1 cellular context compared by ENCODE assay signal in the genomic region with DNA sequence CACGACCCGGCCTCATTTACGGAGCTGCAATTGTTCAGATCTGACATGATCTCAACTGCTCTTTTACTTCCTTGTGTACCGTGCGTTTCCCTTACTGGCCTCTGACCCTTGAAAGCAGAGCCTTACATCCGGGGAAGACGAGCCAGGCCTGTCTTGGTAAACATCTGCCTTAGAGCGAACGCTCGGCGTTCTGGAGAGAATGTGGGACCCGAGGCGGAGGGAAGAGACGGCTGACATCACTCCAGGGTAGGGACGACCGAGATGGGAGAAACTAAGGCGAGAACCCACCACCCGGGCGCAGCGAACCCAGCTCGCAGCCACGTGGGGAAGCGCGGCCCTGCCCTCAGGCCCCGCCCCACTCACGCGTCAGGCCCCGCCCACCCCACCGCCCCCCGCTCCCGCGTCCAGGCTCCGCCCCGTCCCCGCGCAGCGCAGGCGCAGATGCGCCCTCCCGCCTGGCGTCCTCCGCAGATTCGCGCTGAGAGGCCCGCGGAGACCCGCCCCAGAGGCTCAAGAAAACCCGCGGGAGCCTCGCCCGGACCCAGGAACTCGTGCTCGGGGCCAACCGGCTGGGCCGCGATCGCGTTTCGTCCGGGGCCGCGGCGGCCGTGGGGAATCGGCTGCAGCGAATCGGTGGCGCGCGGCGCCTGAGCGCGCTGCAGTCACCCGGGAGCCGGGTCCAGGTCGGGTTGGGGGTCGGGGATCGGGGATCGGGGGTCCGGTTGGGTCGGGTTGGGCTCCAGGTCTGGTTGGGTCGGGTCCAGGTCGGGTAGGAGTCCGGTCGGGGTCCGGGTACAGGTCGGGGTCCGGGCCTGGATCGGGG.
TF ChIP-seq lines count a peak whose summit lies in the region.

A gene (plus strand): TSS at position 438 of the 823 bp plus-strand sequence. CDS start 922 bp downstream, outside the sequence.

TF ChIP-seq in HEK293, 187 proteins besides CTCF, POLR2A, EP300 and RAD21 (continued from another document):
- TF ChIP-seq SP3 (tag by site-specific recombination; IDR thresholded peaks at IDR 0.05) (peak; percentile 58; the same call in 1 of the 2 replicates), ZNF335 (tag by site-specific recombination; conservative IDR thresholded peaks at IDR 0.05) (peak; percentile 75), ZNF791 (tag by site-specific recombination; IDR thresholded peaks at IDR 0.05) (no peak), KLF8 (tag by site-specific recombination; IDR thresholded peaks at IDR 0.05) (peak; percentile 61; the same call in 1 of the 2 replicates), ZEB2 (tag by site-specific recombination; IDR thresholded peaks at IDR 0.05) (0 out of 2 replicates have a peak, but pooled peaks have one; percentile 5), ZNF366 (tag by site-specific recombination; conservative IDR thresholded peaks at IDR 0.05) (no peak), ZNF558 (tag by site-specific recombination; IDR thresholded peaks at IDR 0.05) (no peak), ZNF660 (tag by site-specific recombination; IDR thresholded peaks at IDR 0.05) (0 out of 2 replicates have a peak, but pooled peaks have one; percentile 59), ZNF37A (tag by site-specific recombination; IDR thresholded peaks at IDR 0.05) (no peak), KLF16 (tag by site-specific recombination; IDR thresholded peaks at IDR 0.05) (peak; percentile 61; the same call in 1 of the 2 replicates), ZSCAN30 (tag by site-specific recombination; IDR thresholded peaks at IDR 0.05) (peak; percentile 82), ZNF433 (tag by site-specific recombination; IDR thresholded peaks at IDR 0.05; ENCODE audit: low read depth) (no peak), SP2 (tag by site-specific recombination; IDR thresholded peaks at IDR 0.05) (peak; percentile 26), ZNF184 (tag by site-specific recombination; IDR thresholded peaks at IDR 0.05) (no peak), ZNF121 (tag by site-specific recombination; IDR thresholded peaks at IDR 0.05) (no peak), ZNF76 (tag by site-specific recombination; IDR thresholded peaks at IDR 0.05; ENCODE audit: borderline replicate concordance, low read depth) (no peak; the same call in none of the 2 replicates), KLF10 (tag by site-specific recombination; IDR thresholded peaks at IDR 0.05) (peak; percentile 39; the same call in 1 of the 2 replicates), SP7 (tag by site-specific recombination; IDR thresholded peaks at IDR 0.05) (peak; percentile 39; the same call in 1 of the 2 replicates), ZBTB20 (tag by site-specific recombination; IDR thresholded peaks at IDR 0.05) (peak; percentile 50; the same call in 1 of the 2 replicates), ZFP69B (tag by site-specific recombination; IDR thresholded peaks at IDR 0.05) (no peak), ZNF670 (tag by site-specific recombination; IDR thresholded peaks at IDR 0.05; ENCODE audit: low read depth) (no peak), KLF9 (tag by site-specific recombination; IDR thresholded peaks at IDR 0.05; ENCODE audit: low read depth) (peak; percentile 79), MEIS1 (CRISPR knock-in tag; IDR thresholded peaks at IDR 0.05; ENCODE audit: borderline replicate concordance) (no peak), TRIM28 (IDR thresholded peaks at IDR 0.05; ENCODE audit: borderline replicate concordance, low read length) (no peak)
- TF ChIP-seq, protein P1, sequence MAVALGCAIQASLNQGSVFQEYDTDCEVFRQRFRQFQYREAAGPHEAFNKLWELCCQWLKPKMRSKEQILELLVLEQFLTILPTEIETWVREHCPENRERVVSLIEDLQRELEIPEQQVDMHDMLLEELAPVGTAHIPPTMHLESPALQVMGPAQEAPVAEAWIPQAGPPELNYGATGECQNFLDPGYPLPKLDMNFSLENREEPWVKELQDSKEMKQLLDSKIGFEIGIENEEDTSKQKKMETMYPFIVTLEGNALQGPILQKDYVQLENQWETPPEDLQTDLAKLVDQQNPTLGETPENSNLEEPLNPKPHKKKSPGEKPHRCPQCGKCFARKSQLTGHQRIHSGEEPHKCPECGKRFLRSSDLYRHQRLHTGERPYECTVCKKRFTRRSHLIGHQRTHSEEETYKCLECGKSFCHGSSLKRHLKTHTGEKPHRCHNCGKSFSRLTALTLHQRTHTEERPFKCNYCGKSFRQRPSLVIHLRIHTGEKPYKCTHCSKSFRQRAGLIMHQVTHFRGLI (tag by site-specific recombination; IDR thresholded peaks at IDR 0.05): peak; percentile 57; the same call in 1 of the 2 replicates
- TF ChIP-seq, protein P2, sequence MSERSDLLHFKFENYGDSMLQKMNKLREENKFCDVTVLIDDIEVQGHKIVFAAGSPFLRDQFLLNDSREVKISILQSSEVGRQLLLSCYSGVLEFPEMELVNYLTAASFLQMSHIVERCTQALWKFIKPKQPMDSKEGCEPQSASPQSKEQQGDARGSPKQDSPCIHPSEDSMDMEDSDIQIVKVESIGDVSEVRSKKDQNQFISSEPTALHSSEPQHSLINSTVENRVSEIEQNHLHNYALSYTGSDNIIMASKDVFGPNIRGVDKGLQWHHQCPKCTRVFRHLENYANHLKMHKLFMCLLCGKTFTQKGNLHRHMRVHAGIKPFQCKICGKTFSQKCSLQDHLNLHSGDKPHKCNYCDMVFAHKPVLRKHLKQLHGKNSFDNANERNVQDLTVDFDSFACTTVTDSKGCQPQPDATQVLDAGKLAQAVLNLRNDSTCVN (tag by site-specific recombination; optimal IDR thresholded peaks at IDR 0.05): peak; percentile 93
- TF ChIP-seq, protein P3, sequence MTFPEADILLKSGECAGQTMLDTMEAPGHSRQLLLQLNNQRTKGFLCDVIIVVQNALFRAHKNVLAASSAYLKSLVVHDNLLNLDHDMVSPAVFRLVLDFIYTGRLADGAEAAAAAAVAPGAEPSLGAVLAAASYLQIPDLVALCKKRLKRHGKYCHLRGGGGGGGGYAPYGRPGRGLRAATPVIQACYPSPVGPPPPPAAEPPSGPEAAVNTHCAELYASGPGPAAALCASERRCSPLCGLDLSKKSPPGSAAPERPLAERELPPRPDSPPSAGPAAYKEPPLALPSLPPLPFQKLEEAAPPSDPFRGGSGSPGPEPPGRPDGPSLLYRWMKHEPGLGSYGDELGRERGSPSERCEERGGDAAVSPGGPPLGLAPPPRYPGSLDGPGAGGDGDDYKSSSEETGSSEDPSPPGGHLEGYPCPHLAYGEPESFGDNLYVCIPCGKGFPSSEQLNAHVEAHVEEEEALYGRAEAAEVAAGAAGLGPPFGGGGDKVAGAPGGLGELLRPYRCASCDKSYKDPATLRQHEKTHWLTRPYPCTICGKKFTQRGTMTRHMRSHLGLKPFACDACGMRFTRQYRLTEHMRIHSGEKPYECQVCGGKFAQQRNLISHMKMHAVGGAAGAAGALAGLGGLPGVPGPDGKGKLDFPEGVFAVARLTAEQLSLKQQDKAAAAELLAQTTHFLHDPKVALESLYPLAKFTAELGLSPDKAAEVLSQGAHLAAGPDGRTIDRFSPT (tag by site-specific recombination; IDR thresholded peaks at IDR 0.05): no peak
- TF ChIP-seq, protein P4, sequence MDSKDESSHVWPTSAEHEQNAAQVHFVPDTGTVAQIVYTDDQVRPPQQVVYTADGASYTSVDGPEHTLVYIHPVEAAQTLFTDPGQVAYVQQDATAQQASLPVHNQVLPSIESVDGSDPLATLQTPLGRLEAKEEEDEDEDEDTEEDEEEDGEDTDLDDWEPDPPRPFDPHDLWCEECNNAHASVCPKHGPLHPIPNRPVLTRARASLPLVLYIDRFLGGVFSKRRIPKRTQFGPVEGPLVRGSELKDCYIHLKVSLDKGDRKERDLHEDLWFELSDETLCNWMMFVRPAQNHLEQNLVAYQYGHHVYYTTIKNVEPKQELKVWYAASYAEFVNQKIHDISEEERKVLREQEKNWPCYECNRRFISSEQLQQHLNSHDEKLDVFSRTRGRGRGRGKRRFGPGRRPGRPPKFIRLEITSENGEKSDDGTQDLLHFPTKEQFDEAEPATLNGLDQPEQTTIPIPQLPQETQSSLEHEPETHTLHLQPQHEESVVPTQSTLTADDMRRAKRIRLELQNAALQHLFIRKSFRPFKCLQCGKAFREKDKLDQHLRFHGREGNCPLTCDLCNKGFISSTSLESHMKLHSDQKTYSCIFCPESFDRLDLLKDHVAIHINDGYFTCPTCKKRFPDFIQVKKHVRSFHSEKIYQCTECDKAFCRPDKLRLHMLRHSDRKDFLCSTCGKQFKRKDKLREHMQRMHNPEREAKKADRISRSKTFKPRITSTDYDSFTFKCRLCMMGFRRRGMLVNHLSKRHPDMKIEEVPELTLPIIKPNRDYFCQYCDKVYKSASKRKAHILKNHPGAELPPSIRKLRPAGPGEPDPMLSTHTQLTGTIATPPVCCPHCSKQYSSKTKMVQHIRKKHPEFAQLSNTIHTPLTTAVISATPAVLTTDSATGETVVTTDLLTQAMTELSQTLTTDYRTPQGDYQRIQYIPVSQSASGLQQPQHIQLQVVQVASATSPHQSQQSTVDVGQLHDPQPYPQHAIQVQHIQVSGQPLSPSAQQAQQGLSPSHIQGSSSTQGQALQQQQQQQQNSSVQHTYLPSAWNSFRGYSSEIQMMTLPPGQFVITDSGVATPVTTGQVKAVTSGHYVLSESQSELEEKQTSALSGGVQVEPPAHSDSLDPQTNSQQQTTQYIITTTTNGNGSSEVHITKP (tag by site-specific recombination; IDR thresholded peaks at IDR 0.05): peak; percentile 59; the same call in 1 of the 2 replicates
- TF ChIP-seq, protein P5, sequence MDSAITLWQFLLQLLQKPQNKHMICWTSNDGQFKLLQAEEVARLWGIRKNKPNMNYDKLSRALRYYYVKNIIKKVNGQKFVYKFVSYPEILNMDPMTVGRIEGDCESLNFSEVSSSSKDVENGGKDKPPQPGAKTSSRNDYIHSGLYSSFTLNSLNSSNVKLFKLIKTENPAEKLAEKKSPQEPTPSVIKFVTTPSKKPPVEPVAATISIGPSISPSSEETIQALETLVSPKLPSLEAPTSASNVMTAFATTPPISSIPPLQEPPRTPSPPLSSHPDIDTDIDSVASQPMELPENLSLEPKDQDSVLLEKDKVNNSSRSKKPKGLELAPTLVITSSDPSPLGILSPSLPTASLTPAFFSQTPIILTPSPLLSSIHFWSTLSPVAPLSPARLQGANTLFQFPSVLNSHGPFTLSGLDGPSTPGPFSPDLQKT (IDR thresholded peaks at IDR 0.05; ENCODE audit: borderline replicate concordance, low read depth, low read length): no peak
TF ChIP-seq in HEK293: peak in this region for 22.
